8 cellular contexts compared by ENCODE assay signal in genomic region chr11:65720237-65720934, GRCh38. TPM values are rescaled to one million over a fixed set of nuclear protein-coding genes. Genes with fewer than 3 reads are reported as not detected.
DNase-seq lines count a peak whose midpoint lies in the region; ATAC-seq, FAIRE-seq and TF ChIP-seq lines count a peak whose summit lies in the region.

RNASEH2C (minus strand) TSS chr11:65720798; CDS start chr11:65720758, 40 bp downstream.

- TF ChIP-seq POLR2A in H54 (IDR thresholded peaks at IDR 0.05; ENCODE audit: low read depth, low read length) = peak; percentile 98
- peak; percentile 80 to 87 for TF ChIP-seq POLR2A in gastroesophageal sphincter (IDR thresholded peaks at IDR 0.05)

- no peak for TF ChIP-seq EP300 in gastroesophageal sphincter (IDR thresholded peaks at IDR 0.05)

- no peaks in the 10 kb centered on the region for H3K27me3 ChIP-seq in gastroesophageal sphincter
- H3K27me3 ChIP-seq in neutrophil = no peaks in the 10 kb centered on the region

- peak; percentile 89 for DNase-seq in ELR (ENCODE audit: low read depth)
- DNase-seq in H54 (ENCODE audit: insufficient read length, low spot score) = peak; percentile 89
- peak; percentile 87 for DNase-seq in M059J (ENCODE audit: low read depth)
- DNase-seq in SK-MEL-5 (ENCODE audit: low read depth, low spot score) = peak; percentile 72
- peak; percentile 80 for DNase-seq in activated naive CD4-positive, alpha-beta T cell treated with Interleukin-2 at 50 U/mL for 16 hours

- H3K9me3 ChIP-seq in gastroesophageal sphincter = no peaks in the 10 kb centered on the region
- H3K9me3 ChIP-seq in neutrophil = no peaks in the 10 kb centered on the region

- H3K4me1 ChIP-seq in gastroesophageal sphincter = peaks cover 3 to 43% (median 11%) of the 10 kb centered on the region in 3 donors
- peaks cover 24 to 26% of the 10 kb centered on the region in 2 experiments for H3K4me1 ChIP-seq in neutrophil (ENCODE audit: control insufficient read depth in 1 of 2, insufficient read depth in 1 of 2, low read depth in 1 of 2, low read length in 1 of 2)

- in situ Hi-C loops in SK-MEL-5 (cut with HindIII; ENCODE audit: low pct_unique_long_range_greater_than_20kb, low sequenced_read_pairs) = no loop called here

- WGBS in gastroesophageal sphincter (ENCODE audit: low coverage in 1 of 2), 2 donors = 0% methylated on average over 13 to 15 of the region's 76 CpGs

- ATAC-seq in gastroesophageal sphincter = peak; percentile 94

- H3K36me3 ChIP-seq in gastroesophageal sphincter (peaks cover 0 to 42% of the 10 kb centered on the region in 2 donors), neutrophil (peaks cover 40% of the 10 kb centered on the region)

- FAIRE-seq in H54 (lab: Jason Lieb, UNC) = no peak

- TF ChIP-seq CTCF in gastroesophageal sphincter (IDR thresholded peaks at IDR 0.05) = peak in 3 of 4 experiments; percentile 24 to 43 (median 28)
- TF ChIP-seq CTCF in neutrophil (IDR thresholded peaks at IDR 0.05) = no peak
- no peak for TF ChIP-seq CTCF in subcutaneous adipose tissue (IDR thresholded peaks at IDR 0.05; ENCODE audit: low read depth)

- H3K4me3 ChIP-seq in gastroesophageal sphincter = peak within 1 kb of the TSS; percentile 65 to 83
- H3K4me3 ChIP-seq in neutrophil (ENCODE audit: low read depth in 1 of 2, low read length in 1 of 2) = peak within 1 kb of the TSS; percentile 84 to 90

- peak within 1 kb of the TSS; percentile 71 to 96 (median 93) for H3K27ac ChIP-seq in gastroesophageal sphincter
- H3K27ac ChIP-seq in neutrophil = peak within 1 kb of the TSS; percentile 89

RNA-seq across cellular contexts. Expression of gene RNASEH2C, which starts in this region (rescaled TPM):
- total RNA-seq in M059J (2014; rRNA removed; shearing (Covaris generic)) = 45.0 and 48.2 TPM in 2 replicates
- 35.1 and 37.4 TPM in 2 replicates for total RNA-seq in SK-MEL-5 (2014; rRNA removed; shearing (Covaris generic))
- polyA plus RNA-seq in SK-MEL-5 (2015; cell fraction: cytosol; rRNA removed) = 48.1 and 58.1 TPM in 2 replicates
- 56.7 and 60.6 TPM in 2 replicates for polyA plus RNA-seq in SK-MEL-5 (2015; cell fraction: nucleus; rRNA removed)
- total RNA-seq in gastroesophageal sphincter (100 to 1,000 TPM in 2 of 4 donors, 10 to 100 TPM in 2; 69.0 to 196 (median 96.3) TPM), subcutaneous adipose tissue (100 to 1,000 TPM in 2 of 4 donors, 10 to 100 TPM in 2; 41.6 to 101 (median 97.7) TPM)

Comparison
In these comparisons a context has a peak if more than half of its experiments do, and no peak if none do; other contexts are left out.
1. Peak in every context shown above with its lines: DNase-seq, ATAC-seq, H3K4me3 ChIP-seq and H3K27ac ChIP-seq.
2. CTCF ChIP-seq: peak in gastroesophageal sphincter (3 of 4); none in neutrophil (single experiment) and subcutaneous adipose tissue (single experiment).